ENCODE assay signal across 1 cellular context in genomic region chr19:28457620-28458019, GRCh38.
TF ChIP-seq lines count a peak whose summit lies in the region.

No MANE protein-coding gene starts in this region.

TF ChIP-seq in HepG2, 621 proteins besides CTCF, POLR2A, EP300 and RAD21 (continued from another document):
- TF ChIP-seq ZBTB39 (CRISPR knock-in tag; IDR thresholded peaks at IDR 0.05): no peak
- no peak for TF ChIP-seq HDAC6 (IDR thresholded peaks at IDR 0.05; ENCODE audit: low read depth, low read length)
- TF ChIP-seq RFXAP (CRISPR knock-in tag; IDR thresholded peaks at IDR 0.05; ENCODE audit: borderline replicate concordance): no peak
- no peak for TF ChIP-seq DZIP1 (CRISPR knock-in tag; IDR thresholded peaks at IDR 0.05)
- TF ChIP-seq AKAP8 (CRISPR knock-in tag; IDR thresholded peaks at IDR 0.05): no peak
- TF ChIP-seq ZNF180 (CRISPR knock-in tag; IDR thresholded peaks at IDR 0.05; ENCODE audit: borderline replicate concordance, low read depth): no peak
- no peak for TF ChIP-seq ZNF354B (CRISPR knock-in tag; IDR thresholded peaks at IDR 0.05)
- no peak for TF ChIP-seq RFX1 (IDR thresholded peaks at IDR 0.05)
- TF ChIP-seq HMGXB4 (CRISPR knock-in tag; IDR thresholded peaks at IDR 0.05; ENCODE audit: borderline replicate concordance in 1 of 2, low read depth in 1 of 2): no peak
- TF ChIP-seq RNF2 (conservative IDR thresholded peaks at IDR 0.05; ENCODE audit: low read depth): no peak
- TF ChIP-seq E2F2 (CRISPR knock-in tag; IDR thresholded peaks at IDR 0.05; ENCODE audit: borderline replicate concordance): no peak
- no peak for TF ChIP-seq ZNF280D (CRISPR knock-in tag; IDR thresholded peaks at IDR 0.05)
